In genomic region chr1:19797827-19798226, GRCh38 we compare ENCODE assay signal across 16 cellular contexts. TPM values are rescaled to one million over a fixed set of nuclear protein-coding genes. Genes with fewer than 3 reads are reported as not detected.
DNase-seq lines count a peak whose midpoint lies in the region; ATAC-seq and TF ChIP-seq lines count a peak whose summit lies in the region.
"Had no signal": no experiment of that assay in that cellular context is flagged by ENCODE, and none has a peak within 500 bp of the region (broad histone marks: within the 10 kb centered on the region; RNA-seq: fewer than 3 reads in every experiment).

No MANE protein-coding gene starts in this region.

- H3K9me3 ChIP-seq in BLaER1: no peaks in the 10 kb centered on the region
- no peaks in the 10 kb centered on the region for H3K9me3 ChIP-seq in CD4-positive, alpha-beta memory T cell (ENCODE audit: control insufficient read depth in 1 of 2, low read length in 2 of 2)
- H3K9me3 ChIP-seq in gastrocnemius medialis: no peaks in the 10 kb centered on the region
- H3K9me3 ChIP-seq: heart left ventricle had no signal

- no peak for TF ChIP-seq POLR2A in gastrocnemius medialis (IDR thresholded peaks at IDR 0.05)

- H3K27ac Mint-ChIP-seq in CD4-positive, alpha-beta memory T cell: peak overlapping the region in 6 of 7 donors; percentile 61 to 95 (median 90)
- peak overlapping the region; percentile 13 for H3K27ac Mint-ChIP-seq in activated T-helper 1 cell treated with anti-CD3 and anti-CD28 coated beads, Interleukin-12 subunit alpha, Interleukin-12 subunit beta, Interleukin-2, Interleukin-4 antibody, amounts not matched to agents 30 ng/mL and 10 ng/mL and 1 ng/mL, durations not matched to agents 14 hours and 24 hours and 36 hours
- peak overlapping the region; percentile 41 to 93 (median 86) for H3K27ac Mint-ChIP-seq in naive B cell

- no peaks in the 10 kb centered on the region for H3K27me3 Mint-ChIP-seq in CD4-positive, alpha-beta memory T cell
- H3K27me3 Mint-ChIP-seq in activated T-helper 1 cell treated with anti-CD3 and anti-CD28 coated beads, Interleukin-12 subunit alpha, Interleukin-12 subunit beta, Interleukin-2, Interleukin-4 antibody, amounts not matched to agents 30 ng/mL and 10 ng/mL and 1 ng/mL, durations not matched to agents 14 hours and 24 hours and 36 hours (ENCODE audit: insufficient read depth): peaks cover 7% of the 10 kb centered on the region
- peaks cover 0 to 4% (median 0%) of the 10 kb centered on the region in 3 donors for H3K27me3 Mint-ChIP-seq in naive B cell

- H3K36me3 ChIP-seq in BLaER1: peaks cover 11% of the 10 kb centered on the region; the same call in 1 of the 2 replicates
- no peaks in the 10 kb centered on the region for H3K36me3 ChIP-seq in CD4-positive, alpha-beta memory T cell (ENCODE audit: insufficient read depth, low read length)
- no peaks in the 10 kb centered on the region for H3K36me3 ChIP-seq in gastrocnemius medialis

- POLR2A ChIA-PET in CD4-positive, alpha-beta memory T cell (lab: Charles Lee; ENCODE audit: partially characterized antibody): no interaction called here

- no peak overlapping the region for H3K4me3 ChIP-seq in BLaER1
- no peak overlapping the region for H3K4me3 ChIP-seq in CD4-positive, alpha-beta memory T cell (ENCODE audit: low read length in 2 of 2)
- H3K4me3 ChIP-seq in gastrocnemius medialis: no peak overlapping the region
- H3K4me3 ChIP-seq: heart left ventricle had no signal

- peak overlapping the region; percentile 88 for H3K4me2 ChIP-seq in BLaER1

- CTCF ChIA-PET in CD4-positive, alpha-beta memory T cell (lab: Charles Lee; ENCODE audit: partially characterized antibody): interaction anchor here (0.8 to 1.1 kb wide), 2 partner anchors 14 to 84 kb away, joined by 3 read pairs; partner anchors contain the start of gene OTUD3

- H3K4me1 Mint-ChIP-seq in CD4-positive, alpha-beta memory T cell: peaks cover 27 to 59% (median 43%) of the 10 kb centered on the region in 4 donors
- peaks cover 28% of the 10 kb centered on the region for H3K4me1 Mint-ChIP-seq in activated T-helper 1 cell treated with anti-CD3 and anti-CD28 coated beads, Interleukin-12 subunit alpha, Interleukin-12 subunit beta, Interleukin-2, Interleukin-4 antibody, amounts not matched to agents 30 ng/mL and 10 ng/mL and 1 ng/mL, durations not matched to agents 14 hours and 24 hours and 36 hours (ENCODE audit: low read depth)
- peaks cover 23 to 35% (median 35%) of the 10 kb centered on the region in 3 donors for H3K4me1 Mint-ChIP-seq in naive B cell

- in situ Hi-C loops in gastrocnemius medialis (cut with MboI; ENCODE audit: low sequenced_read_pairs in 4 of 4): no loop called here

- no peaks in the 10 kb centered on the region for H4K20me1 ChIP-seq in BLaER1

- peaks cover 0 to 2% (median 0%) of the 10 kb centered on the region in 8 donors for H3K9me3 Mint-ChIP-seq in CD4-positive, alpha-beta memory T cell
- no peaks in the 10 kb centered on the region for H3K9me3 Mint-ChIP-seq in activated T-helper 1 cell treated with anti-CD3 and anti-CD28 coated beads, Interleukin-12 subunit alpha, Interleukin-12 subunit beta, Interleukin-2, Interleukin-4 antibody, amounts not matched to agents 30 ng/mL and 10 ng/mL and 1 ng/mL, durations not matched to agents 14 hours and 24 hours and 36 hours
- peaks cover 0 to 2% (median 0%) of the 10 kb centered on the region in 7 donors for H3K9me3 Mint-ChIP-seq in naive B cell

- peak overlapping the region; percentile 93; the same call in 1 of the 2 replicates for H3K27ac ChIP-seq in BLaER1
- no peak overlapping the region for H3K27ac ChIP-seq in CD4-positive, alpha-beta memory T cell (ENCODE audit: low read depth, low read length)
- no peak overlapping the region for H3K27ac ChIP-seq in gastrocnemius medialis
- H3K27ac ChIP-seq: epithelial cell of prostate, KMS-11 had no signal

- intact Hi-C loops in CD4-positive, alpha-beta memory T cell (cut with micrococcal nuclease): no loop called here
- intact Hi-C loops in activated T-helper 1 cell treated with anti-CD3 and anti-CD28 coated beads, Interleukin-12 subunit alpha, Interleukin-12 subunit beta, Interleukin-2, Interleukin-4 antibody, amounts not matched to agents 30 ng/mL and 10 ng/mL and 1 ng/mL, durations not matched to agents 14 hours and 24 hours and 36 hours (cut with micrococcal nuclease): loop anchor here (5.0 kb wide), 1 partner anchor 709 kb away; the partner anchor contains the start of gene MUL1
- intact Hi-C loops in gastrocnemius medialis (cut with DNase I; ENCODE audit: low total_unique reads): no loop called here

- no peak for DNase-seq in CD4-positive, alpha-beta memory T cell
- DNase-seq in activated T-helper 1 cell treated with anti-CD3 and anti-CD28 coated beads, Interleukin-12 subunit alpha, Interleukin-12 subunit beta, Interleukin-2, Interleukin-4 antibody, amounts not matched to agents 30 ng/mL and 10 ng/mL and 1 ng/mL, durations not matched to agents 14 hours and 24 hours and 36 hours (ENCODE audit: low spot score): no peak
- DNase-seq in naive B cell: no peak
- no peak for DNase-seq in NCI-H1092 (lab: John Stamatoyannopoulos, UW)
- DNase-seq in retina: no peak
- DNase-seq in gastrocnemius medialis: no peak
- DNase-seq: C1 segment of cervical spinal cord, heart left ventricle, NCI-H1694, trophoblast cell had no signal

- H3K9ac ChIP-seq in BLaER1: 0 out of 2 replicates have a peak overlapping the region, but pooled peaks have one; percentile 86
- H3K9ac ChIP-seq: KMS-11 had no signal

- ATAC-seq in naive B cell (ENCODE audit: low read depth in 2 of 2): no peak
- ATAC-seq in GM19324 (IDR thresholded peaks at IDR 0.05; ENCODE audit: low FRiP score, unreplicated experiment): no peak
- ATAC-seq in gastrocnemius medialis: no peak
- ATAC-seq: heart left ventricle, Right ventricle myocardium inferior had no signal

- H3K27me3 ChIP-seq in BLaER1 (no peaks in the 10 kb centered on the region), gastrocnemius medialis (no peaks in the 10 kb centered on the region)
- no peaks in the 10 kb centered on the region for H3K27me3 ChIP-seq in CD4-positive, alpha-beta memory T cell (ENCODE audit: insufficient read depth, low read length)
- H3K27me3 ChIP-seq: heart left ventricle had no signal

- peak overlapping the region in 7 of 8 donors; percentile 18 to 67 (median 55) for H3K4me3 Mint-ChIP-seq in CD4-positive, alpha-beta memory T cell
- H3K4me3 Mint-ChIP-seq in activated T-helper 1 cell treated with anti-CD3 and anti-CD28 coated beads, Interleukin-12 subunit alpha, Interleukin-12 subunit beta, Interleukin-2, Interleukin-4 antibody, amounts not matched to agents 30 ng/mL and 10 ng/mL and 1 ng/mL, durations not matched to agents 14 hours and 24 hours and 36 hours: peak overlapping the region; percentile 81
- H3K4me3 Mint-ChIP-seq in naive B cell: peak overlapping the region in 7 of 8 donors; percentile 1 to 92 (median 66)

- no peak for TF ChIP-seq CTCF in gastrocnemius medialis (IDR thresholded peaks at IDR 0.05 in 4 of 5, conservative IDR thresholded peaks at IDR 0.05 in 1 of 5)

- peaks cover 42% of the 10 kb centered on the region for H3K4me1 ChIP-seq in BLaER1
- peaks cover 43% of the 10 kb centered on the region for H3K4me1 ChIP-seq in CD4-positive, alpha-beta memory T cell (ENCODE audit: insufficient read depth, low read length)
- peaks cover 0 to 7% of the 10 kb centered on the region in 2 donors for H3K4me1 ChIP-seq in gastrocnemius medialis

- peaks cover 18 to 24% of the 10 kb centered on the region in 2 donors for H3K36me3 Mint-ChIP-seq in CD4-positive, alpha-beta memory T cell
- peaks cover 14% of the 10 kb centered on the region for H3K36me3 Mint-ChIP-seq in activated T-helper 1 cell treated with anti-CD3 and anti-CD28 coated beads, Interleukin-12 subunit alpha, Interleukin-12 subunit beta, Interleukin-2, Interleukin-4 antibody, amounts not matched to agents 30 ng/mL and 10 ng/mL and 1 ng/mL, durations not matched to agents 14 hours and 24 hours and 36 hours (ENCODE audit: low read depth)
- peaks cover 13 to 17% of the 10 kb centered on the region in 2 donors for H3K36me3 Mint-ChIP-seq in naive B cell

RNA-seq across cellular contexts. Expression of gene TMCO4, which starts 1.9 kb away (rescaled TPM):
- total RNA-seq in CD4-positive, alpha-beta memory T cell: 10 to 100 TPM; 28.6 to 32.7 TPM
- polyA plus RNA-seq in CD4-positive, alpha-beta memory T cell: 10 to 100 TPM; 14.9 to 16.8 TPM
- 14.0 and 15.1 TPM in 2 replicates for total RNA-seq in activated T-helper 1 cell treated with anti-CD3 and anti-CD28 coated beads, Interleukin-12 subunit alpha, Interleukin-12 subunit beta, Interleukin-2, Interleukin-4 antibody, amounts not matched to agents 30 ng/mL and 10 ng/mL and 1 ng/mL, durations not matched to agents 14 hours and 24 hours and 36 hours
- 10 to 100 TPM; 11.2 to 19.7 (median 13.8) TPM for polyA plus RNA-seq in naive B cell (ENCODE audit: low read depth in 6 of 6)
- 1 to 10 TPM in 3 of 4 donors, under 1 TPM in 1; 0.95 to 3.9 (median 2.4) TPM for total RNA-seq in gastrocnemius medialis

RNA-seq across cellular contexts. Expression of gene RNF186, which starts 17.3 kb away (rescaled TPM):
- total RNA-seq in CD4-positive, alpha-beta memory T cell: not detected
- polyA plus RNA-seq in CD4-positive, alpha-beta memory T cell: not detected
- total RNA-seq in activated T-helper 1 cell treated with anti-CD3 and anti-CD28 coated beads, Interleukin-12 subunit alpha, Interleukin-12 subunit beta, Interleukin-2, Interleukin-4 antibody, amounts not matched to agents 30 ng/mL and 10 ng/mL and 1 ng/mL, durations not matched to agents 14 hours and 24 hours and 36 hours: not detected in 2 replicates
- not detected for polyA plus RNA-seq in naive B cell (ENCODE audit: low read depth in 6 of 6)
- under 1 TPM in 1 of 4 donors, not detected in 3; 0.24 TPM for total RNA-seq in gastrocnemius medialis
- total RNA-seq: heart left ventricle, kidney epithelial cell, Right ventricle myocardium inferior had no signal
- polyA plus RNA-seq: heart left ventricle had no signal

Comparison
In these comparisons a context has a peak if more than half of its experiments do, and no peak if none do; other contexts are left out.
1. H3K27ac Mint-ChIP-seq: peak in every context shown above with its lines; median percentile 90 in CD4-positive, alpha-beta memory T cell; 86 in naive B cell; 13 in activated T-helper 1 cell treated with anti-CD3 and anti-CD28 coated beads, Interleukin-12 subunit alpha, Interleukin-12 subunit beta, Interleukin-2, Interleukin-4 antibody, amounts not matched to agents 30 ng/mL and 10 ng/mL and 1 ng/mL, durations not matched to agents 14 hours and 24 hours and 36 hours.